ENCODE assay signal across 19 cellular contexts in genomic region chr13:47908200-47908902, GRCh38.
DNase-seq lines count a peak whose midpoint lies in the region; ATAC-seq, FAIRE-seq and TF ChIP-seq lines count a peak whose summit lies in the region.
"Had no signal": no experiment of that assay in that cellular context is flagged by ENCODE, and none has a peak within 500 bp of the region (broad histone marks: within the 10 kb centered on the region; RNA-seq: fewer than 3 reads in every experiment).

No MANE protein-coding gene starts in this region.

- no peak for FAIRE-seq in pancreas (lab: Jason Lieb, UNC)
- FAIRE-seq: frontal cortex, small intestine had no signal

- H3K27ac ChIP-seq in AG04450 (ENCODE audit: low read depth, low read length), result no peak overlapping the region
- H3K27ac ChIP-seq in pancreas, result no peak overlapping the region
- H3K27ac ChIP-seq: parathyroid adenoma had no signal

- H3K9me3 ChIP-seq in AG04450 (ENCODE audit: control insufficient read depth, insufficient read depth, low read length) (no peaks in the 10 kb centered on the region), pancreas (no peaks in the 10 kb centered on the region)

- WGBS in pancreas, 2 donors, result 76 to 81% methylated on average over 12 of the region's 12 CpGs

- H3K4me1 ChIP-seq in pancreas, result no peaks in the 10 kb centered on the region
- H3K4me1 ChIP-seq: parathyroid adenoma had no signal

- H3K27me3 ChIP-seq in AG04450 (ENCODE audit: control insufficient read depth, insufficient read depth, low read length) (no peaks in the 10 kb centered on the region), pancreas (no peaks in the 10 kb centered on the region)

- no peaks in the 10 kb centered on the region for H3K36me3 ChIP-seq in pancreas

- POLR2A ChIA-PET in AG04450 (lab: Yijun Ruan, JAX), result no interaction called here

- DNase-seq in AG04450 (ENCODE audit: low read depth, low spot score) (peak; percentile 29), HT1080 (ENCODE audit: low read depth) (peak; percentile 48), amniotic epithelial cell (ENCODE audit: low read depth) (peak; percentile 60), fibroblast of the aortic adventitia (ENCODE audit: low read depth) (peak; percentile 16), HK-2 (ENCODE audit: unreplicated experiment) (no peak), pancreas (no peak), germinal center (ENCODE audit: low spot score) (no peak)
- DNase-seq: ACHN; activated CD4-positive, alpha-beta T cell treated with anti-CD3 and anti-CD28 coated beads, Interleukin-2, amount 50 U/mL, for 4 hours; activated T-cell treated with anti-CD3 and anti-CD28 coated beads, Interleukin-2, amount 50 U/mL, for 48 hours; CD4-positive, alpha-beta memory T cell; effector memory CD8-positive, alpha-beta T cell; left ventricle myocardium superior; NCI-H526; small intestine had no signal

- H3K4me3 ChIP-seq in AG04450 (ENCODE audit: low read depth, low read length) (no peak overlapping the region), fibroblast of the aortic adventitia (ENCODE audit: low read depth, low read length) (no peak overlapping the region), pancreas (no peak overlapping the region)

- intact Hi-C loops in pancreas (cut with DNase I), result no loop called here

- CTCF ChIA-PET in AG04450 (lab: Charles Lee), result no interaction called here

- ATAC-seq in HG03095 (IDR thresholded peaks at IDR 0.05; ENCODE audit: unreplicated experiment), result no peak
- no peak for ATAC-seq in pancreas
- ATAC-seq: effector memory CD8-positive, alpha-beta T cell; left ventricle myocardium superior; Panc1 had no signal

- TF ChIP-seq CTCF in AG04450 (IDR thresholded peaks at IDR 0.05; ENCODE audit: low read depth, low read length) (no peak), fibroblast of the aortic adventitia (IDR thresholded peaks at IDR 0.05; ENCODE audit: insufficient read depth, low read length) (no peak), pancreas (IDR thresholded peaks at IDR 0.05) (no peak)

Comparison
In these comparisons a context has a peak if more than half of its experiments do, and no peak if none do; other contexts are left out.
1. DNase-seq: peak in AG04450 (single experiment), HT1080 (single experiment), amniotic epithelial cell (single experiment) and fibroblast of the aortic adventitia (single experiment); none in HK-2 (single experiment), pancreas (0 of 6) and germinal center (single experiment).